26 cellular contexts compared by ENCODE assay signal in genomic region chr14:77646907-77647306, GRCh38.
"Had no signal": no experiment of that assay in that cellular context is flagged by ENCODE, and none has a peak within 500 bp of the region (broad histone marks: within the 10 kb centered on the region; RNA-seq: fewer than 3 reads in every experiment).

No MANE protein-coding gene starts in this region.

- H3K4me3 Mint-ChIP-seq: dendritic cell treated with granulocyte-macrophage colony-stimulating factor and Interleukin-4, amounts not matched to agents 40 ng/mL and 50 ng/mL, for 4 days; effector memory CD8-positive, alpha-beta T cell; endodermal cell; mesothelial cell of epicardium had no signal

- H3K27ac ChIP-seq: colonic mucosa, epithelial cell of prostate, esophagus squamous epithelium, gastrocnemius medialis, heart right ventricle, left lung, lower lobe of right lung had no signal

- H3K36me3 ChIP-seq: colonic mucosa, esophagus squamous epithelium, gastrocnemius medialis, heart right ventricle, left lung, lower lobe of right lung had no signal

- ATAC-seq: effector memory CD8-positive, alpha-beta T cell; esophagus mucosa; gastrocnemius medialis; heart right ventricle; left cardiac atrium; left lung; left ventricle myocardium superior; lower lobe of right lung; mucosa of descending colon had no signal

- H3K9me3 ChIP-seq: colonic mucosa, esophagus squamous epithelium, gastrocnemius medialis, left lung, lower lobe of right lung, mucosa of descending colon had no signal

- H3K27ac Mint-ChIP-seq: dendritic cell treated with granulocyte-macrophage colony-stimulating factor and Interleukin-4, amounts not matched to agents 40 ng/mL and 50 ng/mL, for 4 days; effector memory CD8-positive, alpha-beta T cell; endodermal cell; mesothelial cell of epicardium had no signal

- H3K27me3 Mint-ChIP-seq: dendritic cell treated with granulocyte-macrophage colony-stimulating factor and Interleukin-4, amounts not matched to agents 40 ng/mL and 50 ng/mL, for 4 days; effector memory CD8-positive, alpha-beta T cell had no signal

- H3K4me3 ChIP-seq: colonic mucosa, esophagus squamous epithelium, gastrocnemius medialis, heart right ventricle, left lung, lower lobe of right lung, mucosa of descending colon had no signal

- H3K9me3 Mint-ChIP-seq: dendritic cell treated with granulocyte-macrophage colony-stimulating factor and Interleukin-4, amounts not matched to agents 40 ng/mL and 50 ng/mL, for 4 days; effector memory CD8-positive, alpha-beta T cell had no signal

- DNase-seq: colonic mucosa; cortex of kidney; effector CD8-positive, alpha-beta T cell; effector memory CD8-positive, alpha-beta T cell; endodermal cell; esophagus squamous epithelium; foreskin fibroblast; foreskin melanocyte; gastrocnemius medialis; glutamatergic neuron; head of caudate nucleus; heart right ventricle; hippocampal formation; left cardiac atrium; left lung; left ventricle myocardium superior; lower lobe of right lung; mesenchymal stem cell; mucosa of descending colon had no signal

- FAIRE-seq: endometrium, islet of Langerhans, keratinocyte had no signal

- H3K4me1 Mint-ChIP-seq: endodermal cell, mesothelial cell of epicardium had no signal

- H3K27me3 ChIP-seq: colonic mucosa, esophagus squamous epithelium, heart right ventricle, left lung had no signal

- H3K4me1 ChIP-seq: colonic mucosa had no signal

- H3K36me3 Mint-ChIP-seq: mesothelial cell of epicardium had no signal
